In the genomic region with DNA sequence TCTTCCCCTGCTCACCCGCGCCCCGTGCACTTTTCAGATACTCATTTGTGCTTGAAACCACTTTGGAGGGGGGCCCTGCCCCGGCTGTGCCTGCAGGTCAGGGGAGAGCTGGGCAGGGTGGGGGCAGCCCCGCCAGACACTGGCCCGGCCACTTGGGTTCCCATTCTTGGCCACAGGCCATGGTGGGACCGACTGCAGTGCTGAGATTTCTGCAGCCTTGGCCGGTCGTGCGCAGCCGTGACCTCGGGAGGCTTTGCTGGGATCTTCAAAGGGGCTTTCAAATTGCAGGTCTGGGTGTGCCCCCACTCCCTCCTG, we compare ENCODE assay signal across 19 cellular contexts. TPM values are rescaled to one million over a fixed set of nuclear protein-coding genes. Genes with fewer than 3 reads are reported as not detected.
A peak's percentile ranks its signal among the peaks of the same experiment; 100 is the strongest.
DNase-seq lines count a peak whose midpoint lies in the region; ATAC-seq, FAIRE-seq and TF ChIP-seq lines count a peak whose summit lies in the region.
"Had no signal": no experiment of that assay in that cellular context is flagged by ENCODE, and none has a peak within 500 bp of the region (broad histone marks: within the 10 kb centered on the region; RNA-seq: fewer than 3 reads in every experiment).

No MANE protein-coding gene starts in this region.

- no peak overlapping the region for H2AFZ ChIP-seq in HepG2 (ENCODE audit: low read length)
- no peak overlapping the region for H2AFZ ChIP-seq in osteoblast (ENCODE audit: low read length)
- no peak overlapping the region for H2AFZ ChIP-seq in PC-3 (ENCODE audit: low read length)

- no peak for TF ChIP-seq EP300 in HepG2 (IDR thresholded peaks at IDR 0.05; ENCODE audit: low read depth in 2 of 2, low read length in 2 of 2)
- no peak for TF ChIP-seq EP300 in HepG2 (CRISPR knock-in tag; IDR thresholded peaks at IDR 0.05; ENCODE audit: borderline replicate concordance)

- POLR2A ChIA-PET in HepG2 (lab: Yijun Ruan, JAX) = no interaction called here
- POLR2A ChIA-PET in PC-3 (lab: Charles Lee; ENCODE audit: unreplicated experiment) = no interaction called here

- H3K4me2 ChIP-seq in HepG2 (ENCODE audit: low read depth, low read length) (no peak overlapping the region), osteoblast (ENCODE audit: insufficient read depth, low read length) (no peak overlapping the region), PC-3 (ENCODE audit: low read length) (no peak overlapping the region)

- H3K27me3 ChIP-seq in right lobe of liver (no peaks in the 10 kb centered on the region), HepG2 (ENCODE audit: control insufficient read depth in 1 of 2, insufficient read depth in 2 of 2, low read length in 2 of 2) (peaks cover 5 to 61% of the 10 kb centered on the region in 2 experiments; a peak in 4 of 5 replicates), osteoblast (ENCODE audit: insufficient read depth, low read length) (no peaks in the 10 kb centered on the region), PC-3 (ENCODE audit: low read length) (peaks cover 90% of the 10 kb centered on the region), body of pancreas (no peaks in the 10 kb centered on the region)

- TF ChIP-seq CTCF in right lobe of liver (IDR thresholded peaks at IDR 0.05) (no peak), HepG2 (CRISPR knock-in tag; IDR thresholded peaks at IDR 0.05) (no peak), chondrocyte (IDR thresholded peaks at IDR 0.05) (no peak), osteoblast (IDR thresholded peaks at IDR 0.05; ENCODE audit: extremely low read depth, low read depth, low read length) (no peak), PC-3 (conservative IDR thresholded peaks at IDR 0.05; ENCODE audit: low read depth, low read length) (no peak), body of pancreas (IDR thresholded peaks at IDR 0.05) (no peak)

- H3K9me2 ChIP-seq in PC-3 (replicated peaks; ENCODE audit: low read length) = no peaks in the 10 kb centered on the region

- H3K9me3 ChIP-seq in right lobe of liver (no peaks in the 10 kb centered on the region), HepG2 (ENCODE audit: low read length) (no peaks in the 10 kb centered on the region), osteoblast (ENCODE audit: low read depth, low read length) (no peaks in the 10 kb centered on the region), PC-3 (ENCODE audit: low read length) (no peaks in the 10 kb centered on the region; the same call in 1 of the 2 replicates), body of pancreas (no peaks in the 10 kb centered on the region)
- H3K9me3 ChIP-seq: Caco-2 had no signal

- no peaks in the 10 kb centered on the region for H3F3A ChIP-seq in PC-3 (ENCODE audit: low read length, unreplicated experiment)

- H3K4me1 Mint-ChIP-seq in chondrocyte (ENCODE audit: low read depth) = no peaks in the 10 kb centered on the region
- H3K4me1 Mint-ChIP-seq: B cell, CD14-positive monocyte had no signal

- H4K20me1 ChIP-seq in HepG2 (ENCODE audit: insufficient read depth, low read length) = no peaks in the 10 kb centered on the region
- no peaks in the 10 kb centered on the region for H4K20me1 ChIP-seq in osteoblast (ENCODE audit: insufficient read depth, low read length)
- no peaks in the 10 kb centered on the region for H4K20me1 ChIP-seq in PC-3 (ENCODE audit: low read length)

- in situ Hi-C loops in HepG2 (cut with HindIII; ENCODE audit: extremely low pct_ligation_motif_present, low pct_unique_long_range_greater_than_20kb) = no loop called here

- no CpG with 5 or more reads among the region's 12 CpGs for WGBS in right lobe of liver (ENCODE audit: insufficient coverage, low coverage, low lambda C conversion rate, missing lambda C conversion rate)
- WGBS in HepG2 (ENCODE audit: low lambda C conversion rate) = 20% methylated on average over 5 of the region's 12 CpGs
- 59 to 73% methylated on average over 5 to 12 of the region's 12 CpGs for WGBS in body of pancreas, 2 donors

- H3K4me3 Mint-ChIP-seq in chondrocyte (ENCODE audit: unreplicated experiment) = no peak overlapping the region
- H3K4me3 Mint-ChIP-seq: B cell; CD14-positive monocyte; CD8-positive, alpha-beta T cell; HFFc6 had no signal

- H3K4me1 ChIP-seq in right lobe of liver = no peaks in the 10 kb centered on the region
- H3K4me1 ChIP-seq in HepG2 (ENCODE audit: insufficient read depth, low read length) = no peaks in the 10 kb centered on the region
- H3K4me1 ChIP-seq in osteoblast (ENCODE audit: insufficient read depth, low read length) = no peaks in the 10 kb centered on the region
- no peaks in the 10 kb centered on the region for H3K4me1 ChIP-seq in PC-3 (ENCODE audit: insufficient read depth, low read length)
- H3K4me1 ChIP-seq in body of pancreas = no peaks in the 10 kb centered on the region
- H3K4me1 ChIP-seq: Caco-2 had no signal

- no peak overlapping the region for H3K27ac Mint-ChIP-seq in chondrocyte (ENCODE audit: unreplicated experiment)
- H3K27ac Mint-ChIP-seq: B cell; CD14-positive monocyte; CD8-positive, alpha-beta T cell; HFFc6 had no signal

- DNase-seq in right lobe of liver (peak in 2 of 3 donors; percentile 10 to 44), HepG2 (ENCODE audit: low spot score) (no peak), chondrocyte (ENCODE audit: low spot score) (peak; percentile 84), osteoblast (ENCODE audit: insufficient read length, low spot score, missing footprints) (peak; percentile 34), COLO668 (lab: John Stamatoyannopoulos, UW; ENCODE audit: unreplicated experiment) (no peak), PC-3 (no peak), body of pancreas (no peak)
- DNase-seq: Caco-2; CD8-positive, alpha-beta T cell; DND-41; GDM1; HCEC 1CT; HFFc6 had no signal

- no peak for FAIRE-seq in HepG2 (lab: Jason Lieb, UNC)
- FAIRE-seq: A204.1, GM12892, GM19239 had no signal

- CTCF ChIA-PET in HepG2 (lab: Yijun Ruan, JAX; ENCODE audit: low intra/inter-chr PET ratio, low total read pairs) (no interaction called here), PC-3 (lab: Charles Lee) (no interaction called here)

- TF ChIP-seq RAD21 in HepG2 (CRISPR knock-in tag; IDR thresholded peaks at IDR 0.05) = no peak

- no peak for ATAC-seq in right lobe of liver
- no peak for ATAC-seq in HepG2
- ATAC-seq in PC-3 = no peak
- ATAC-seq in body of pancreas = no peak
- ATAC-seq: CD8-positive, alpha-beta T cell had no signal

- no peaks in the 10 kb centered on the region for H3K36me3 Mint-ChIP-seq in chondrocyte (ENCODE audit: low read depth)
- H3K36me3 Mint-ChIP-seq: CD8-positive, alpha-beta T cell had no signal

- no peaks in the 10 kb centered on the region for H3K27me3 Mint-ChIP-seq in chondrocyte (ENCODE audit: low read depth)
- H3K27me3 Mint-ChIP-seq: B cell had no signal

- H3K27ac ChIP-seq in right lobe of liver (no peak overlapping the region), HepG2 (ENCODE audit: extremely low read length, insufficient read depth, low read length) (no peak overlapping the region), osteoblast (ENCODE audit: low read depth, low read length) (no peak overlapping the region), PC-3 (ENCODE audit: low read length) (no peak overlapping the region), body of pancreas (no peak overlapping the region)
- H3K27ac ChIP-seq: HL-60 had no signal

- no peaks in the 10 kb centered on the region for H3K79me2 ChIP-seq in HepG2 (ENCODE audit: insufficient read depth, low read length)
- no peaks in the 10 kb centered on the region for H3K79me2 ChIP-seq in osteoblast (ENCODE audit: insufficient read depth, low read length)
- no peaks in the 10 kb centered on the region for H3K79me2 ChIP-seq in PC-3 (ENCODE audit: low read length)

- no TSS peak for BruUV-seq in HepG2 (replicated peaks; lab: Mats Ljungman, UMichigan)
- BruUV-seq in PC-3 (replicated peaks; lab: Mats Ljungman, UMichigan) = no TSS peak

- TF ChIP-seq POLR2A in right lobe of liver (IDR thresholded peaks at IDR 0.05) (no peak), HepG2 (IDR thresholded peaks at IDR 0.05; ENCODE audit: insufficient read depth in 1 of 2, low read depth in 2 of 2, low read length in 2 of 2) (no peak), body of pancreas (IDR thresholded peaks at IDR 0.05) (no peak)

- intact Hi-C loops in right lobe of liver (cut with DNase I) = no loop called here
- intact Hi-C loops in HepG2 (cut with micrococcal nuclease; ENCODE audit: unreplicated experiment) = no loop called here
- intact Hi-C loops in PC-3 (cut with micrococcal nuclease) = no loop called here
- intact Hi-C loops in body of pancreas (cut with DNase I) = no loop called here

- H3K4me3 ChIP-seq in right lobe of liver (no peak overlapping the region), HepG2 (replicated peaks in 1 of 3; ENCODE audit: insufficient read depth in 1 of 3, low read depth in 2 of 3, low read length in 3 of 3) (no peak overlapping the region), osteoblast (ENCODE audit: insufficient read depth, low read length) (no peak overlapping the region), PC-3 (ENCODE audit: low read length) (no peak overlapping the region), body of pancreas (no peak overlapping the region)

- H3K9me3 Mint-ChIP-seq in chondrocyte (ENCODE audit: low read depth) = peaks cover 14% of the 10 kb centered on the region
- H3K9me3 Mint-ChIP-seq: CD8-positive, alpha-beta T cell had no signal

- H3K9ac ChIP-seq in HepG2 (ENCODE audit: insufficient read depth, low read depth, low read length) = no peak overlapping the region
- no peak overlapping the region for H3K9ac ChIP-seq in PC-3 (ENCODE audit: low read length)

- H3K36me3 ChIP-seq in right lobe of liver = no peaks in the 10 kb centered on the region
- H3K36me3 ChIP-seq in HepG2 (replicated peaks in 1 of 2; ENCODE audit: control insufficient read depth in 1 of 2, insufficient read depth in 2 of 2, low read length in 2 of 2) = no peaks in the 10 kb centered on the region
- H3K36me3 ChIP-seq in osteoblast (ENCODE audit: insufficient read depth, low read length) = no peaks in the 10 kb centered on the region
- no peaks in the 10 kb centered on the region for H3K36me3 ChIP-seq in PC-3 (ENCODE audit: low read depth, low read length)
- H3K36me3 ChIP-seq in body of pancreas (replicated peaks in 1 of 2; ENCODE audit: insufficient read depth in 1 of 2, low read depth in 2 of 2) = no peaks in the 10 kb centered on the region

RNA-seq across cellular contexts. Expression of gene TTC34, which starts 54.5 kb away (rescaled TPM):
- under 1 TPM in 5 of 6 experiments, not detected in 1; 0.06 to 0.23 (median 0.18) TPM for total RNA-seq in right lobe of liver
- 0.07 TPM in 1 of 2 replicates, not detected in the other for total RNA-seq in HepG2 (2016; rRNA removed; fragmentation: Illumina TruSeq; extraction: Trizol)
- not detected in 2 replicates for total RNA-seq in HepG2 (2016; cell fraction: cytosol; rRNA removed; fragmentation: Illumina TruSeq; extraction: Trizol; ENCODE audit: low read depth)
- 0.09 TPM in 1 of 2 replicates, not detected in the other for total RNA-seq in HepG2 (2016; cell fraction: insoluble cytoplasmic fraction; rRNA removed; fragmentation: Illumina TruSeq; extraction: Trizol)
- total RNA-seq in HepG2 (2016; cell fraction: membrane; rRNA removed; fragmentation: Illumina TruSeq; extraction: Trizol) = 0.03 TPM in 1 of 2 replicates, not detected in the other
- 0.22 and 0.31 TPM in 2 replicates for total RNA-seq in HepG2 (2016; cell fraction: nucleus; rRNA removed; fragmentation: Illumina TruSeq; extraction: Trizol)
- 0.11 and 0.13 TPM in 2 replicates for polyA plus RNA-seq in HepG2 (2011; rRNA removed)
- 0.01 and 0.03 TPM in 2 replicates for polyA plus RNA-seq in HepG2 (2011; cell fraction: cytosol; rRNA removed)
- 1.1 and 1.5 TPM in 2 replicates for polyA plus RNA-seq in HepG2 (2011; cell fraction: nucleus; rRNA removed)
- 0.08 and 0.16 TPM in 2 replicates for polyA plus RNA-seq in HepG2 (2012)
- 0.01 TPM in 1 of 2 replicates, not detected in the other for polyA plus RNA-seq in HepG2 (2016; cell fraction: cytosol; fragmentation: Illumina TruSeq; extraction: Trizol; ENCODE audit: low read depth)
- 0.03 and 0.05 TPM in 2 replicates for polyA plus RNA-seq in HepG2 (2016; cell fraction: insoluble cytoplasmic fraction; fragmentation: Illumina TruSeq; extraction: Trizol; ENCODE audit: low read depth)
- 0.03 TPM in 1 of 2 replicates, not detected in the other for polyA plus RNA-seq in HepG2 (2016; cell fraction: membrane; fragmentation: Illumina TruSeq; extraction: Trizol; ENCODE audit: low read depth)
- 0.33 and 0.36 TPM in 2 replicates for polyA plus RNA-seq in HepG2 (2016; cell fraction: nucleus; fragmentation: Illumina TruSeq; extraction: Trizol; ENCODE audit: insufficient read depth, low read depth)
- polyA minus RNA-seq in HepG2 (2011; rRNA and poly(A)+ RNA removed; ENCODE audit: low replicate concordance) = 0.84 and 0.87 TPM in 2 replicates
- 0.09 and 0.10 TPM in 2 replicates for polyA minus RNA-seq in HepG2 (2011; cell fraction: cytosol; rRNA and poly(A)+ RNA removed)
- polyA minus RNA-seq in HepG2 (2011; cell fraction: nucleus; rRNA and poly(A)+ RNA removed) = 1.7 and 2.5 TPM in 2 replicates
- total RNA-seq in chondrocyte = 0.60 to 1.8 TPM (median 0.67 TPM) in 3 replicates
- 0.29 and 0.36 TPM in 2 replicates for total RNA-seq in osteoblast
- 0.11 and 1.2 TPM in 2 replicates for total RNA-seq in PC-3 (2014; rRNA removed)
- total RNA-seq in body of pancreas = under 1 TPM; under 0.01 to 0.52 TPM

Comparison
In these comparisons a context has a peak if more than half of its experiments do, and no peak if none do; other contexts are left out.
1. DNase-seq: peak in right lobe of liver (2 of 3), chondrocyte (single experiment) and osteoblast (single experiment); none in HepG2 (single experiment), COLO668 (single experiment), PC-3 (single experiment) and body of pancreas (0 of 4).